ENCODE assay signal across 8 cellular contexts in genomic region chr6:156925718-156926607, GRCh38.
DNase-seq lines count a peak whose midpoint lies in the region; ATAC-seq and TF ChIP-seq lines count a peak whose summit lies in the region.

No MANE protein-coding gene starts in this region.

- ATAC-seq in GM21390 (IDR thresholded peaks at IDR 0.05; ENCODE audit: unreplicated experiment) (peak; percentile 88), HG03196 (IDR thresholded peaks at IDR 0.05; ENCODE audit: unreplicated experiment) (peak; percentile 85)

- peaks cover 94% of the 10 kb centered on the region for H3K79me2 ChIP-seq in hepatocyte

- H4K20me1 ChIP-seq in hepatocyte (ENCODE audit: insufficient read depth, poor library complexity, severe bottlenecking) = peaks cover 22% of the 10 kb centered on the region

- TF ChIP-seq POLR2A in testis (IDR thresholded peaks at IDR 0.05) = no peak

- 35% methylated on average over 3 of the region's 3 CpGs for WGBS in hepatocyte (ENCODE audit: low lambda C conversion rate, missing lambda C conversion rate)
- 78 to 81% methylated on average over 3 of the region's 3 CpGs for WGBS in testis, 2 donors

- H2AFZ ChIP-seq in hepatocyte = no peak overlapping the region

- H3K4me1 ChIP-seq in hepatocyte (ENCODE audit: insufficient read depth) (peaks cover 16% of the 10 kb centered on the region), testis (no peaks in the 10 kb centered on the region)

- peak overlapping the region; percentile 60 for H3K4me2 ChIP-seq in hepatocyte

- H3K9me3 ChIP-seq in hepatocyte (ENCODE audit: low read depth) (no peaks in the 10 kb centered on the region), testis (no peaks in the 10 kb centered on the region)

- H3K27ac ChIP-seq in hepatocyte (peak overlapping the region; percentile 32), testis (no peak overlapping the region)

- intact Hi-C loops in testis (cut with DNase I; ENCODE audit: low total_unique reads) = no loop called here

- H3K4me3 ChIP-seq in hepatocyte (no peak overlapping the region), testis (no peak overlapping the region)

- H3K9me2 ChIP-seq in hepatocyte (replicated peaks; ENCODE audit: insufficient read depth) = no peaks in the 10 kb centered on the region

- peak; percentile 31 for DNase-seq in GM13977 (ENCODE audit: low spot score)
- DNase-seq in hepatocyte (ENCODE audit: low spot score) = no peak
- DNase-seq in mesenteric fat pad (ENCODE audit: low spot score) = no peak
- no peak for DNase-seq in Ammon's horn (ENCODE audit: low spot score)
- DNase-seq in NCI-H2107 treated with DMSO at 0.1 percent for 48 hours (lab: John Stamatoyannopoulos, UW; ENCODE audit: unreplicated experiment) = no peak
- no peak for DNase-seq in testis

- in situ Hi-C loops in GM13977 (cut with MboI; ENCODE audit: low pct_unique_long_range_greater_than_20kb, low sequenced_read_pairs, unreplicated experiment) = no loop called here

- TF ChIP-seq CTCF in GM13977 (IDR thresholded peaks at IDR 0.05; ENCODE audit: extremely low read depth, insufficient read depth, missing control alignments) (no peak), hepatocyte (IDR thresholded peaks at IDR 0.05; ENCODE audit: poor library complexity) (no peak), testis (IDR thresholded peaks at IDR 0.05) (no peak)

- H3K27me3 ChIP-seq in hepatocyte (no peaks in the 10 kb centered on the region), testis (no peaks in the 10 kb centered on the region)

- H3K36me3 ChIP-seq in hepatocyte (replicated peaks; ENCODE audit: insufficient read depth, low read depth) (no peaks in the 10 kb centered on the region), testis (ENCODE audit: low read depth, missing control alignments) (no peaks in the 10 kb centered on the region)
